ENCODE assay signal across 20 cellular contexts in genomic region chr1:230253150-230253549, GRCh38.
DNase-seq lines count a peak whose midpoint lies in the region; ATAC-seq, FAIRE-seq and TF ChIP-seq lines count a peak whose summit lies in the region.
"Had no signal": no experiment of that assay in that cellular context is flagged by ENCODE, and none has a peak within 500 bp of the region (broad histone marks: within the 10 kb centered on the region; RNA-seq: fewer than 3 reads in every experiment).

No MANE protein-coding gene starts in this region.

- no peak overlapping the region for H2BK120ac ChIP-seq in H1 (replicated peaks; ENCODE audit: low read depth, low read length)

- no peak overlapping the region for H4K91ac ChIP-seq in H1 (replicated peaks; ENCODE audit: insufficient read length, low read length)

- FAIRE-seq in H1 (lab: Jason Lieb, UNC) = no peak
- FAIRE-seq: GM12892 had no signal

- ATAC-seq in esophagus mucosa = no peak
- ATAC-seq: HCT116 had no signal

- no peak overlapping the region for H3K27ac ChIP-seq in H1 (ENCODE audit: low read depth, low read length)
- H3K27ac ChIP-seq: GM23248 had no signal

- no peak overlapping the region for H3K4ac ChIP-seq in H1 (replicated peaks; ENCODE audit: insufficient read length, low read depth, low read length)

- no peak overlapping the region for H2AFZ ChIP-seq in H1 (ENCODE audit: low read length)
- H2AFZ ChIP-seq: GM23248 had no signal

- no peak overlapping the region for H2BK5ac ChIP-seq in H1 (ENCODE audit: low read depth, low read length)

- no peak for TF ChIP-seq RAD21 in H1 (IDR thresholded peaks at IDR 0.05 in 1 of 2, conservative IDR thresholded peaks at IDR 0.05 in 1 of 2; ENCODE audit: low read depth in 2 of 2, low read length in 2 of 2)

- POLR2A ChIA-PET in H1 (lab: Charles Lee; ENCODE audit: partially characterized antibody) = no interaction called here

- no peak overlapping the region for H3K4me3 ChIP-seq in H1 (ENCODE audit: extremely low read depth in 1 of 4, insufficient read depth in 2 of 4, low read depth in 3 of 4, low read length in 4 of 4)
- H3K4me3 ChIP-seq: GM23248 had no signal

- no peak overlapping the region for H3K23ac ChIP-seq in H1 (ENCODE audit: insufficient read length)

- H2BK15ac ChIP-seq in H1 (ENCODE audit: low read length) = peak overlapping the region; percentile 88

- TF ChIP-seq EP300 in H1 (IDR thresholded peaks at IDR 0.05; ENCODE audit: borderline replicate concordance in 1 of 2, low read depth in 2 of 2, low read length in 2 of 2) = no peak

- peaks cover 6 to 21% (median 14%) of the 10 kb centered on the region in 4 experiments for H3K4me1 ChIP-seq in H1 (replicated peaks in 1 of 4; ENCODE audit: control insufficient read depth in 3 of 4, insufficient read depth in 4 of 4, low read length in 3 of 4)

- peak; percentile 39 for DNase-seq in LHCN-M2 (ENCODE audit: low read depth)
- DNase-seq in H1 (ENCODE audit: low read depth in 1 of 2, low spot score in 2 of 2) = no peak
- peak; percentile 23 for DNase-seq in myocyte (ENCODE audit: low read depth)
- DNase-seq in ureter (ENCODE audit: low spot score) = peak; percentile 20
- DNase-seq in activated CD4-positive, CD25-positive, alpha-beta regulatory T cell (lab: John Stamatoyannopoulos, UW) = no peak
- no peak for DNase-seq in SHP77 treated with DMSO at 0.1 percent for 48 hours (lab: John Stamatoyannopoulos, UW)
- no peak for DNase-seq in NCI-H187 treated with DMSO at 0.1 percent for 48 hours (lab: John Stamatoyannopoulos, UW)
- DNase-seq: C1 segment of cervical spinal cord; Calu3; CD4-positive, alpha-beta memory T cell; COR-L47; DMS53; DMS79 treated with DMSO at 0.1 percent for 48 hours; GF-D8; GM23248; H9; HFFc6 had no signal

- H3K56ac ChIP-seq in H1 (replicated peaks; ENCODE audit: insufficient read length, low read depth, low read length) = no peak overlapping the region

- TF ChIP-seq CTCF in H1 (IDR thresholded peaks at IDR 0.05; ENCODE audit: control extremely low read depth in 1 of 3, insufficient read depth in 1 of 3, low read depth in 1 of 3, low read length in 3 of 3) = no peak

- no peaks in the 10 kb centered on the region for H4K20me1 ChIP-seq in H1 (replicated peaks in 1 of 2; ENCODE audit: control insufficient read depth in 1 of 2, insufficient read depth in 2 of 2, low read length in 2 of 2)

- TF ChIP-seq POLR2A in H1 (IDR thresholded peaks at IDR 0.05; ENCODE audit: control extremely low read depth in 1 of 2, low read depth in 2 of 2, low read length in 2 of 2) = no peak

- H3K18ac ChIP-seq in H1 (ENCODE audit: extremely low read depth, low read length) = no peak overlapping the region

- H3K9ac ChIP-seq in H1 (replicated peaks in 1 of 4; ENCODE audit: extremely low read depth in 1 of 4, low read depth in 3 of 4, low read length in 3 of 4) = no peak overlapping the region
- H3K9ac ChIP-seq: GM23248 had no signal

- H3K9me3 ChIP-seq in H1 (ENCODE audit: insufficient read depth in 2 of 2, low read depth in 1 of 2, low read length in 1 of 2) = no peaks in the 10 kb centered on the region

- H3K79me2 ChIP-seq in H1 (ENCODE audit: control insufficient read depth in 1 of 2, insufficient read depth in 2 of 2, low read length in 2 of 2) = 0 out of 4 replicates have a peak, but pooled peaks cover 0 to 3% of the 10 kb centered on the region in 2 experiments

- H2AK5ac ChIP-seq in H1 (ENCODE audit: low read depth, low read length) = no peak overlapping the region

- no peak overlapping the region for H2BK20ac ChIP-seq in H1 (ENCODE audit: low read length)

- no peaks in the 10 kb centered on the region for H3K27me3 ChIP-seq in H1 (replicated peaks in 1 of 4; ENCODE audit: control insufficient read depth in 3 of 4, extremely low read depth in 1 of 4, insufficient read depth in 3 of 4, low read length in 3 of 4)

- no peaks in the 10 kb centered on the region for H3K23me2 ChIP-seq in H1 (ENCODE audit: low read depth, low read length)

- H4K5ac ChIP-seq in H1 (ENCODE audit: insufficient read length, low read depth, low read length) = no peak overlapping the region

- no peak overlapping the region for H3K14ac ChIP-seq in H1 (ENCODE audit: insufficient read length)

- H4K8ac ChIP-seq in H1 (ENCODE audit: extremely low read depth, insufficient read depth, low read length) = no peak overlapping the region

- H3K4me2 ChIP-seq in H1 (ENCODE audit: insufficient read depth in 1 of 2, low read depth in 2 of 2, low read length in 2 of 2) = no peak overlapping the region

- no peak overlapping the region for H2BK12ac ChIP-seq in H1 (ENCODE audit: low read depth, low read length)

- peaks cover 2% of the 10 kb centered on the region; the same call in 1 of the 2 replicates for H3K79me1 ChIP-seq in H1 (ENCODE audit: low read depth, low read length)

- WGBS in H1 (ENCODE audit: extremely low coverage in 1 of 2, insufficient coverage in 1 of 2, insufficient read length in 1 of 2, insufficient replicate concordance in 2 of 2, low coverage in 1 of 2, low lambda C conversion rate in 2 of 2, missing lambda C conversion rate in 1 of 2), 2 experiments = 88% methylated on average over 2 of the region's 2 CpGs; no CpG with 5 or more reads in 1 of the 2 experiments

- H3K36me3 ChIP-seq in H1 (ENCODE audit: control insufficient read depth in 2 of 4, insufficient read depth in 4 of 4, low read length in 3 of 4) = no peaks in the 10 kb centered on the region; a peak in 2 of 8 replicates

- CTCF ChIA-PET in H1 (lab: Charles Lee; ENCODE audit: partially characterized antibody) = interaction anchor here (2.0 kb wide), 1 partner anchor 15 kb away, joined by 6 read pairs; no protein-coding TSS in a partner anchor

TF ChIP-seq in H1, 55 proteins besides CTCF, POLR2A, EP300 and RAD21:
- TF ChIP-seq TEAD4 (IDR thresholded peaks at IDR 0.05; ENCODE audit: low read depth, low read length) (no peak), SUZ12 (IDR thresholded peaks at IDR 0.05; ENCODE audit: low read length) (no peak), CEBPB (IDR thresholded peaks at IDR 0.05; ENCODE audit: low read depth, low read length) (no peak), YY1 (IDR thresholded peaks at IDR 0.05; ENCODE audit: low read depth, low read length) (no peak), JUND (IDR thresholded peaks at IDR 0.05; ENCODE audit: low read length) (no peak), CTBP2 (IDR thresholded peaks at IDR 0.05; ENCODE audit: borderline replicate concordance, insufficient read depth, insufficient read length, low read length) (no peak), SP1 (IDR thresholded peaks at IDR 0.05; ENCODE audit: low read depth, low read length) (no peak), BRCA1 (IDR thresholded peaks at IDR 0.05; ENCODE audit: low read depth, low read length) (no peak), PHF8 (conservative IDR thresholded peaks at IDR 0.05; ENCODE audit: low read depth, low read length) (no peak), SP2 (IDR thresholded peaks at IDR 0.05; ENCODE audit: low read length) (no peak), SRF (IDR thresholded peaks at IDR 0.05; ENCODE audit: low read depth, low read length) (no peak), TBP (IDR thresholded peaks at IDR 0.05; ENCODE audit: low read depth, low read length) (no peak), CBX5 (IDR thresholded peaks at IDR 0.05; ENCODE audit: low read depth, low read length) (no peak), GTF2F1 (IDR thresholded peaks at IDR 0.05; ENCODE audit: borderline replicate concordance, low read depth, low read length) (no peak), SIRT6 (IDR thresholded peaks at IDR 0.05; ENCODE audit: low read length) (no peak), BCL11A (IDR thresholded peaks at IDR 0.05; ENCODE audit: low read depth in 2 of 2, low read length in 2 of 2) (no peak), ATF2 (IDR thresholded peaks at IDR 0.05; ENCODE audit: low read length) (no peak)

Comparison
In these comparisons a context has a peak if more than half of its experiments do, and no peak if none do; other contexts are left out.
1. DNase-seq: peak in LHCN-M2 (single experiment), myocyte (single experiment) and ureter (single experiment); none in H1 (0 of 2), activated CD4-positive, CD25-positive, alpha-beta regulatory T cell (0 of 4), SHP77 treated with DMSO at 0.1 percent for 48 hours (single experiment) and NCI-H187 treated with DMSO at 0.1 percent for 48 hours (single experiment).